22 cellular contexts compared by ENCODE assay signal in genomic region chr1:82921759-82922158, GRCh38.
"Had no signal": no experiment of that assay in that cellular context is flagged by ENCODE, and none has a peak within 500 bp of the region (broad histone marks: within the 10 kb centered on the region; RNA-seq: fewer than 3 reads in every experiment).

No MANE protein-coding gene starts in this region.

- H3K27ac ChIP-seq: adrenal gland had no signal

- H3K27me3 ChIP-seq: adrenal gland had no signal

- H3K36me3 ChIP-seq: adrenal gland had no signal

- DNase-seq: activated CD4-positive, alpha-beta T cell treated with anti-CD3 and anti-CD28 coated beads for 48 hours; activated CD4-positive, alpha-beta T cell treated with anti-CD3 and anti-CD28 coated beads, Interleukin-2, amount 50 U/mL, for 4 hours; activated CD4-positive, CD25-positive, alpha-beta regulatory T cell treated with anti-CD3 and anti-CD28 coated beads, Interleukin-2, amount 50 U/mL, for 72 hours; activated CD8-positive, alpha-beta memory T cell treated with anti-CD3 and anti-CD28 coated beads, Interleukin-2, amount 50 U/mL, for 48 hours; activated CD8-positive, alpha-beta T cell treated with anti-CD3 and anti-CD28 coated beads, Interleukin-2, amount 10 ng/mL, durations not matched to agents 7 days and 5 days; activated naive CD4-positive, alpha-beta T cell treated with anti-CD3 and anti-CD28 coated beads, Interleukin-2, amount 50 U/mL, for 16 hours; activated naive CD8-positive, alpha-beta T cell treated with anti-CD3 and anti-CD28 coated beads, Interleukin-2, amount 10 ng/mL, durations not matched to agents 7 days and 5 days; activated T-cell treated with anti-CD3 and anti-CD28 coated beads, Interleukin-2, amount 50 U/mL, for 1 hour; adrenal gland; Karpas-422; MM.1S; NCI-H1105 treated with DMSO at 0.1 percent for 48 hours; NCI-H146; NCI-H1930; NCI-H345; NCI-H510A; PC-3; SHP77 treated with DMSO at 0.1 percent for 48 hours; T-helper 17 cell; T-helper 9 cell had no signal

- H3K9me3 ChIP-seq: adrenal gland had no signal

- ATAC-seq: activated CD8-positive, alpha-beta T cell treated with anti-CD3 and anti-CD28 coated beads, Interleukin-2, amount 10 ng/mL, durations not matched to agents 7 days and 5 days; K562; PC-3; T-helper 17 cell; WTC11 had no signal

- H3K4me3 ChIP-seq: adrenal gland, K562 had no signal
